In the genomic region with DNA sequence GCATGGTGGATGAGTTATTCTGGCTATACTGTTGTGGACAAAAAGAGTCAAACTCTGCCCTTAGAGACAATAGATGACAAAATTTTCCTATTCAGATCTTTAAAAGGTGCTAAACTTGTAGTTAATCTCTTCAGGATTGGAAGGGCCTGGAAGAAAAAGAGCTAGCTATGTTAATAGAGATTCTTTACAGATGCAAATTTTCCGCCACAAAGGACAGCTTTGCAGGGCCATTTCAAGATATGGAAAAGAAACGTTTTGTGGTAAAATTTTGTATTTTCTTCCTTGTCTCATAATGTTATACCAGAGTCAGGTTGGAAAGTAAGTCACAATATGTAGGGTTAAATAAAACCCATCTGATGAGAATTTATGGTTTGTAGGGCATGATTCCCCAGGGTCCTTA, we compare ENCODE assay signal across 13 cellular contexts. TPM values are rescaled to one million over a fixed set of nuclear protein-coding genes. Genes with fewer than 3 reads are reported as not detected.
"Had no signal": no experiment of that assay in that cellular context is flagged by ENCODE, and none has a peak within 500 bp of the region (broad histone marks: within the 10 kb centered on the region; RNA-seq: fewer than 3 reads in every experiment).

No MANE protein-coding gene starts in this region.

RNA-seq across cellular contexts. Expression of gene PAGE1, which starts 24.3 kb away (rescaled TPM):
- total RNA-seq: activated CD4-positive, alpha-beta memory T cell treated with anti-CD3 and anti-CD28 coated beads, Interleukin-2, amount 10 ng/mL, durations not matched to agents 7 days and 5 days; activated CD4-positive, alpha-beta T cell treated with anti-CD3 and anti-CD28 coated beads for 36 hours; activated CD4-positive, alpha-beta T cell treated with anti-CD3 and anti-CD28 coated beads, Interleukin-2, amount 10 ng/mL, durations not matched to agents 7 days and 5 days; activated CD8-positive, alpha-beta memory T cell treated with anti-CD3 and anti-CD28 coated beads, Interleukin-2, amount 10 ng/mL, durations not matched to agents 7 days and 5 days; activated CD8-positive, alpha-beta T cell treated with anti-CD3 and anti-CD28 coated beads, Interleukin-2, amount 10 ng/mL, durations not matched to agents 7 days and 5 days; activated naive CD8-positive, alpha-beta T cell treated with anti-CD3 and anti-CD28 coated beads, Interleukin-2, amount 10 ng/mL, durations not matched to agents 7 days and 5 days; activated T-helper 2 cell treated with anti-CD3 and anti-CD28 coated beads, Interferon-gamma antibody, Interleukin-2, Interleukin-4, amounts not matched to agents 10 μg/mL and 5 μg/mL and 100 μg/mL, durations not matched to agents 14 hours and 24 hours and 36 hours; ascending aorta; body of pancreas; breast epithelium; cardiac septum; cerebellum had no signal
- polyA plus RNA-seq: adipose tissue had no signal
